ENCODE assay signal across 11 cellular contexts in the genomic region with DNA sequence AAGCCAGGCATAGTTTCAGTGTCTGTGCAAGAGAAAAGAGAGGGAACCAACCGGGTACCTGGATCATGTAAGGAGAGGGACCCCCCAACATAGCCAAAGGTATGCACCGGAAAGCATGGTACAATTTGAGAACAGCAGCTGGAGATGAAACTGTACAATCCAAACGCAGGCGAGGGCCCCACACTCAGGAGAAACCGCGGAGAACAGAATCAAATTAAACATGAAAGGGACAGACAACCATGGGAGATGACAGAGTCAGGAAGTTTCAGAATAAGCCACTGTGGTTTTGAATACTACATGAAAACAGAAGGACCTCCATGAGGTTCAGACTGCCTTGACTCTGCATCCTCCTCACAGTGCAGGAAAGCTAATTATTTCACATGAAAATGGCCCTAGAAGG.
A peak's percentile ranks its signal among the peaks of the same experiment; 100 is the strongest.
DNase-seq lines count a peak whose midpoint lies in the region; ATAC-seq, FAIRE-seq and TF ChIP-seq lines count a peak whose summit lies in the region.
"Had no signal": no experiment of that assay in that cellular context is flagged by ENCODE, and none has a peak within 500 bp of the region (broad histone marks: within the 10 kb centered on the region; RNA-seq: fewer than 3 reads in every experiment).

No MANE protein-coding gene starts in this region.

- H3K27ac Mint-ChIP-seq in activated CD8-positive, alpha-beta memory T cell treated with anti-CD3 and anti-CD28 coated beads, Interleukin-2, amount 10 ng/mL, durations not matched to agents 7 days and 5 days = peak overlapping the region; percentile 82
- peak overlapping the region; percentile 95 for H3K27ac Mint-ChIP-seq in activated T-helper 1 cell treated with anti-CD3 and anti-CD28 coated beads, Interleukin-12 subunit alpha, Interleukin-12 subunit beta, Interleukin-2, Interleukin-4 antibody, amounts not matched to agents 30 ng/mL and 10 ng/mL and 1 ng/mL, durations not matched to agents 14 hours and 24 hours and 36 hours

- H3K27me3 Mint-ChIP-seq in activated CD8-positive, alpha-beta memory T cell treated with anti-CD3 and anti-CD28 coated beads, Interleukin-2, amount 10 ng/mL, durations not matched to agents 7 days and 5 days = peaks cover 27% of the 10 kb centered on the region
- peaks cover 15% of the 10 kb centered on the region for H3K27me3 Mint-ChIP-seq in activated T-helper 1 cell treated with anti-CD3 and anti-CD28 coated beads, Interleukin-12 subunit alpha, Interleukin-12 subunit beta, Interleukin-2, Interleukin-4 antibody, amounts not matched to agents 30 ng/mL and 10 ng/mL and 1 ng/mL, durations not matched to agents 14 hours and 24 hours and 36 hours (ENCODE audit: insufficient read depth)

- TF ChIP-seq POLR2A in GM12891 (IDR thresholded peaks at IDR 0.05; ENCODE audit: low read depth, low read length) = no peak

- no peaks in the 10 kb centered on the region for H3K9me3 Mint-ChIP-seq in activated CD8-positive, alpha-beta memory T cell treated with anti-CD3 and anti-CD28 coated beads, Interleukin-2, amount 10 ng/mL, durations not matched to agents 7 days and 5 days (ENCODE audit: low read depth)
- no peaks in the 10 kb centered on the region for H3K9me3 Mint-ChIP-seq in activated T-helper 1 cell treated with anti-CD3 and anti-CD28 coated beads, Interleukin-12 subunit alpha, Interleukin-12 subunit beta, Interleukin-2, Interleukin-4 antibody, amounts not matched to agents 30 ng/mL and 10 ng/mL and 1 ng/mL, durations not matched to agents 14 hours and 24 hours and 36 hours

- CTCF ChIA-PET in activated CD8-positive, alpha-beta memory T cell treated with anti-CD3 and anti-CD28 coated beads, Interleukin-2, amount 10 ng/mL, durations not matched to agents 7 days and 5 days (lab: Charles Lee) = interaction anchor here (1.0 to 2.7 kb wide), 6 partner anchors 10 to 122 kb away, joined by 3 to 11 read pairs (median 5); a partner anchor contains a TSS

- intact Hi-C loops in activated T-helper 1 cell treated with anti-CD3 and anti-CD28 coated beads, Interleukin-12 subunit alpha, Interleukin-12 subunit beta, Interleukin-2, Interleukin-4 antibody, amounts not matched to agents 30 ng/mL and 10 ng/mL and 1 ng/mL, durations not matched to agents 14 hours and 24 hours and 36 hours (cut with micrococcal nuclease) = loop anchor here (1.0 to 2.0 kb wide), 16 partner anchors 25 to 414 kb away; a partner anchor contains a TSS
- intact Hi-C loops in posterior vena cava (cut with DNase I) = no loop called here

- FAIRE-seq in GM12891 (lab: Jason Lieb, UNC) = no peak

- peak; percentile 53 for DNase-seq in activated CD8-positive, alpha-beta memory T cell treated with anti-CD3 and anti-CD28 coated beads, Interleukin-2, amount 10 ng/mL, durations not matched to agents 7 days and 5 days
- no peak for DNase-seq in activated CD8-positive, alpha-beta memory T cell treated with anti-CD3 and anti-CD28 coated beads, Interleukin-2, amount 50 U/mL, for 4 hours
- peak; percentile 6 for DNase-seq in activated T-helper 1 cell treated with anti-CD3 and anti-CD28 coated beads, Interleukin-12 subunit alpha, Interleukin-12 subunit beta, Interleukin-2, Interleukin-4 antibody, amounts not matched to agents 30 ng/mL and 10 ng/mL and 1 ng/mL, durations not matched to agents 14 hours and 24 hours and 36 hours (ENCODE audit: low spot score)
- DNase-seq in stimulated activated CD8-positive, alpha-beta memory T cell treated with anti-CD3 and anti-CD28 coated beads, Interleukin-2, amount 100 ng/mL, for 48 hours (ENCODE audit: low read depth in 2 of 2) = peak; percentile 5 to 7
- no peak for DNase-seq in GM12891 (ENCODE audit: insufficient read length, low spot score)
- DNase-seq in posterior vena cava (ENCODE audit: low spot score) = no peak
- DNase-seq: NCI-H187, tibial artery had no signal

- no peaks in the 10 kb centered on the region for H3K36me3 Mint-ChIP-seq in activated CD8-positive, alpha-beta memory T cell treated with anti-CD3 and anti-CD28 coated beads, Interleukin-2, amount 10 ng/mL, durations not matched to agents 7 days and 5 days
- H3K36me3 Mint-ChIP-seq in activated T-helper 1 cell treated with anti-CD3 and anti-CD28 coated beads, Interleukin-12 subunit alpha, Interleukin-12 subunit beta, Interleukin-2, Interleukin-4 antibody, amounts not matched to agents 30 ng/mL and 10 ng/mL and 1 ng/mL, durations not matched to agents 14 hours and 24 hours and 36 hours (ENCODE audit: low read depth) = no peaks in the 10 kb centered on the region

- ATAC-seq in activated CD8-positive, alpha-beta memory T cell treated with anti-CD3 and anti-CD28 coated beads, Interleukin-2, amount 10 ng/mL, durations not matched to agents 7 days and 5 days = peak; percentile 69
- ATAC-seq in HG03432 (IDR thresholded peaks at IDR 0.05; ENCODE audit: unreplicated experiment) (peak; percentile 21), HG03108 (IDR thresholded peaks at IDR 0.05; ENCODE audit: unreplicated experiment) (no peak)
- ATAC-seq: gastroesophageal sphincter had no signal

- H3K4me1 Mint-ChIP-seq in activated CD8-positive, alpha-beta memory T cell treated with anti-CD3 and anti-CD28 coated beads, Interleukin-2, amount 10 ng/mL, durations not matched to agents 7 days and 5 days = peaks cover 22% of the 10 kb centered on the region
- H3K4me1 Mint-ChIP-seq in activated T-helper 1 cell treated with anti-CD3 and anti-CD28 coated beads, Interleukin-12 subunit alpha, Interleukin-12 subunit beta, Interleukin-2, Interleukin-4 antibody, amounts not matched to agents 30 ng/mL and 10 ng/mL and 1 ng/mL, durations not matched to agents 14 hours and 24 hours and 36 hours (ENCODE audit: low read depth) = peaks cover 21% of the 10 kb centered on the region

- H3K4me3 Mint-ChIP-seq in activated CD8-positive, alpha-beta memory T cell treated with anti-CD3 and anti-CD28 coated beads, Interleukin-2, amount 10 ng/mL, durations not matched to agents 7 days and 5 days = peak overlapping the region; percentile 17
- peak overlapping the region; percentile 62 for H3K4me3 Mint-ChIP-seq in activated T-helper 1 cell treated with anti-CD3 and anti-CD28 coated beads, Interleukin-12 subunit alpha, Interleukin-12 subunit beta, Interleukin-2, Interleukin-4 antibody, amounts not matched to agents 30 ng/mL and 10 ng/mL and 1 ng/mL, durations not matched to agents 14 hours and 24 hours and 36 hours

TF ChIP-seq in GM12891, 5 proteins besides CTCF, POLR2A, EP300 and RAD21:
- TF ChIP-seq TAF1 (IDR thresholded peaks at IDR 0.05; ENCODE audit: low read depth, low read length) = no peak

Comparison
In these comparisons a context has a peak if more than half of its experiments do, and no peak if none do; other contexts are left out.
1. DNase-seq: peak in activated CD8-positive, alpha-beta memory T cell treated with anti-CD3 and anti-CD28 coated beads, Interleukin-2, amount 10 ng/mL, durations not matched to agents 7 days and 5 days (single experiment), activated T-helper 1 cell treated with anti-CD3 and anti-CD28 coated beads, Interleukin-12 subunit alpha, Interleukin-12 subunit beta, Interleukin-2, Interleukin-4 antibody, amounts not matched to agents 30 ng/mL and 10 ng/mL and 1 ng/mL, durations not matched to agents 14 hours and 24 hours and 36 hours (single experiment) and stimulated activated CD8-positive, alpha-beta memory T cell treated with anti-CD3 and anti-CD28 coated beads, Interleukin-2, amount 100 ng/mL, for 48 hours (2 of 2); none in activated CD8-positive, alpha-beta memory T cell treated with anti-CD3 and anti-CD28 coated beads, Interleukin-2, amount 50 U/mL, for 4 hours (single experiment), GM12891 (single experiment) and posterior vena cava (single experiment).